ENCODE assay signal across 8 cellular contexts in genomic region chr16:89453662-89454321, GRCh38. TPM values are rescaled to one million over a fixed set of nuclear protein-coding genes. Genes with fewer than 3 reads are reported as not detected.
A peak's percentile ranks its signal among the peaks of the same experiment; 100 is the strongest.
DNase-seq lines count a peak whose midpoint lies in the region; ATAC-seq and TF ChIP-seq lines count a peak whose summit lies in the region.

No MANE protein-coding gene starts in this region.

- H3K4me2 ChIP-seq in mesenchymal stem cell (ENCODE audit: low read length, poor library complexity, severe bottlenecking), result no peak overlapping the region

- peaks cover 2% of the 10 kb centered on the region for H3K79me1 ChIP-seq in mesenchymal stem cell (replicated peaks; ENCODE audit: low read length, poor library complexity, severe bottlenecking)

- H2BK120ac ChIP-seq in mesenchymal stem cell (ENCODE audit: low read depth, low read length), result no peak overlapping the region

- H3K36me3 ChIP-seq in BE2C (no peaks in the 10 kb centered on the region; the same call in 1 of the 2 replicates), mesenchymal stem cell (ENCODE audit: control insufficient read depth in 1 of 2, insufficient read depth in 2 of 2, low read depth in 1 of 2, low read length in 2 of 2) (peaks cover 0 to 3% of the 10 kb centered on the region in 2 experiments)

- DNase-seq in BE2C (no peak), KBM-7 (peak; percentile 59), mesenchymal stem cell (no peak)
- no peak for DNase-seq in stimulated activated CD8-positive, alpha-beta memory T cell treated with anti-CD3 and anti-CD28 coated beads, Interleukin-4, amount 100 ng/mL, for 48 hours
- no peak for DNase-seq in central memory CD4-positive, alpha-beta T cell

- no peak overlapping the region for H4K8ac ChIP-seq in mesenchymal stem cell (ENCODE audit: low read length)

- peak overlapping the region in 3 of 5 experiments; percentile 25 to 44 (median 28) for H3K4me3 Mint-ChIP-seq in brain

- peaks cover 40% of the 10 kb centered on the region for H3K36me3 Mint-ChIP-seq in brain

- peaks cover 0 to 24% (median 17%) of the 10 kb centered on the region in 5 experiments for H3K9me3 Mint-ChIP-seq in brain

- ATAC-seq in HG02970 (IDR thresholded peaks at IDR 0.05; ENCODE audit: low FRiP score, unreplicated experiment) (no peak), GM19455 (IDR thresholded peaks at IDR 0.05; ENCODE audit: unreplicated experiment) (no peak)

- H3K9ac ChIP-seq in mesenchymal stem cell (ENCODE audit: low read length), result peak overlapping the region; percentile 3

- no peak overlapping the region for H4K91ac ChIP-seq in mesenchymal stem cell (ENCODE audit: low read length)

- peak overlapping the region in 1 of 2 experiments; percentile 19 for H3K23ac ChIP-seq in mesenchymal stem cell (ENCODE audit: low read length in 2 of 2)

- H2AFZ ChIP-seq in mesenchymal stem cell (ENCODE audit: low read depth, low read length), result no peak overlapping the region

- H2BK15ac ChIP-seq in mesenchymal stem cell (ENCODE audit: low read depth, poor library complexity, severe bottlenecking), result no peak overlapping the region

- in situ Hi-C loops in KBM-7 (cut with MboI; ENCODE audit: low pct_unique_long_range_greater_than_20kb, low sequenced_read_pairs), result no loop called here

- peak overlapping the region in 4 of 5 experiments; percentile 73 to 94 (median 74) for H3K27ac Mint-ChIP-seq in brain

- no peak overlapping the region for H2BK5ac ChIP-seq in mesenchymal stem cell (ENCODE audit: low read depth, low read length, poor library complexity, severe bottlenecking)

- WGBS in mesenchymal stem cell, result 92% methylated on average over 11 of the region's 11 CpGs

- H3K4ac ChIP-seq in mesenchymal stem cell (ENCODE audit: low read depth in 1 of 2, low read length in 2 of 2), result no peak overlapping the region

- H3K4me1 Mint-ChIP-seq in brain, result peaks cover 66% of the 10 kb centered on the region

- TF ChIP-seq CTCF in BE2C (IDR thresholded peaks at IDR 0.05; ENCODE audit: low read depth, low read length) (peak; percentile 23; the same call in 1 of the 2 replicates), brain (conservative IDR thresholded peaks at IDR 0.05) (no peak)

- no peak overlapping the region for H2AK5ac ChIP-seq in mesenchymal stem cell (ENCODE audit: low read length, severe bottlenecking)

- H3K4me3 ChIP-seq in BE2C (ENCODE audit: low read depth, low read length), result no peak overlapping the region
- no peak overlapping the region for H3K4me3 ChIP-seq in mesenchymal stem cell (ENCODE audit: insufficient read depth in 1 of 2, low read depth in 1 of 2, low read length in 2 of 2)

- H3K27me3 ChIP-seq in BE2C (no peaks in the 10 kb centered on the region), mesenchymal stem cell (ENCODE audit: control insufficient read depth in 1 of 2, insufficient read depth in 1 of 2, low read length in 2 of 2) (no peaks in the 10 kb centered on the region)

- H3K4me1 ChIP-seq in BE2C (peaks cover 5% of the 10 kb centered on the region; the same call in 1 of the 2 replicates), mesenchymal stem cell (ENCODE audit: control insufficient read depth, insufficient read depth, low read depth, low read length) (peaks cover 14% of the 10 kb centered on the region)

- no peak overlapping the region for H3K14ac ChIP-seq in mesenchymal stem cell (ENCODE audit: low read length in 2 of 2)

- no peak overlapping the region for H3K27ac ChIP-seq in mesenchymal stem cell (ENCODE audit: low read length, poor library complexity, severe bottlenecking)

- peak overlapping the region in 1 of 2 experiments; percentile 26 for H2BK12ac ChIP-seq in mesenchymal stem cell (ENCODE audit: low read length in 2 of 2)

- H3K27me3 Mint-ChIP-seq in brain, result no peaks in the 10 kb centered on the region

- no peaks in the 10 kb centered on the region for H3K9me3 ChIP-seq in BE2C
- no peaks in the 10 kb centered on the region for H3K9me3 ChIP-seq in mesenchymal stem cell (ENCODE audit: control insufficient read depth, low read length)

- peak overlapping the region in 1 of 2 experiments; percentile 78 for H3K18ac ChIP-seq in mesenchymal stem cell (ENCODE audit: low read depth in 1 of 2, low read length in 2 of 2)

RNA-seq across cellular contexts. Expression of gene ANKRD11, which starts 36.6 kb away (rescaled TPM):
- 335 TPM for polyA plus RNA-seq in BE2C (2012; ENCODE audit: insufficient read depth, insufficient read length, low read depth)
- 53.2 TPM for polyA plus RNA-seq in brain (ENCODE audit: insufficient read depth, low read depth, low replicate concordance)
- polyA plus RNA-seq in mesenchymal stem cell (2013, experiment 1 of 2), result 92.7 TPM
- polyA plus RNA-seq in mesenchymal stem cell (2013, experiment 2 of 2), result 93.6 TPM

RNA-seq across cellular contexts. Expression of gene SPG7, which starts 54.4 kb away (rescaled TPM):
- polyA plus RNA-seq in BE2C (2012; ENCODE audit: insufficient read depth, insufficient read length, low read depth), result 59.3 TPM
- polyA plus RNA-seq in brain (ENCODE audit: insufficient read depth, low read depth, low replicate concordance), result 54.6 TPM
- 40.7 TPM for polyA plus RNA-seq in mesenchymal stem cell (2013, experiment 1 of 2)
- 37.8 TPM for polyA plus RNA-seq in mesenchymal stem cell (2013, experiment 2 of 2)
